Comparison of ENCODE assay signal across 8 cellular contexts in the genomic region with DNA sequence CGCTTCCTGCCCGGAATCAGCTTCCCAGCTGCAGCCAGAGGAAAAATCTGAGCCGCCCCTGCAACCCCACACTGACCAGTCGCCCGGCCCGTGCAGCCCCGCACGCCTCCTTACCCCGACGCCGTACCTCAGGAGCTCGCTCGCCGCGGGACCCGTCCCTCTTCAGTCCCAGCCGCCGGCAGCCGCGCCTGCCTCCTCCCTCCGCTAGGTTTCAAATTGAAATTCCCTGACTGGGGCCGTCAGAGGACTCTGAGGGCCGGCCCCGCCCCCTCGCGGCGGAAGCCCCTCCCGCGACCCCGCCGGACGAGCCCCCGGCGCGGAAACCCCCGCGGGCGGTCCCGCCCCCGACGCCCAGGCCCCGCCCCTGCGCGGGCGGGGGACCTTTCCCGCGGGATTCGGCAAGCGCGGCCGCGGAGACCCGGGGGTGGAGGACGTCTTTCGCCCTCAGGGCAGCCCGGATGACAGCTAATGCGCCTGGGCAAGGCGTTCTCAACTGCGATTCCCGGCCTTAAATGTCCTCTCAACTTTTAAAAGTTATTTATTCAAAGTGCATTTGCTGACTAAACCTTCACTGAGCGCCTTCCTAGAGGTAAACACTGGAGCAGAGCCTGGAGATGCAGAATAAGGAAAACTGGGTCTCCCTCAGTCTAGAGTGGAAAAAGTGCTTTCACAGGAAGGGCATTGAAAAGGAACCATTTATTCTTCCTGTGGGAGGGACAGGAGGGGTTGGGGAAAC. TPM values are rescaled to one million over a fixed set of nuclear protein-coding genes. Genes with fewer than 3 reads are reported as not detected.
DNase-seq lines count a peak whose midpoint lies in the region; ATAC-seq and TF ChIP-seq lines count a peak whose summit lies in the region.

A gene (minus strand): TSS at position 218 of the 736 bp plus-strand sequence. CDS start 106,760 bp downstream, outside the sequence.

- peaks cover 9% of the 10 kb centered on the region; the same call in 1 of the 2 replicates for H3F3A ChIP-seq in SU-DHL-6 (ENCODE audit: insufficient read depth)

- peak within 1 kb of the TSS; percentile 75 for H2BK120ac ChIP-seq in IMR-90 (ENCODE audit: low read depth, low read length)

- no peaks in the 10 kb centered on the region; the same call in 1 of the 2 replicates for H3K9me1 ChIP-seq in IMR-90 (ENCODE audit: insufficient read depth, low read length)

- peak; percentile 17 for TF ChIP-seq RAD21 in IMR-90 (IDR thresholded peaks at IDR 0.05; ENCODE audit: low read length)

- POLR2A ChIA-PET in IMR-90 (lab: Charles Lee; ENCODE audit: unreplicated experiment): no interaction called here
- POLR2A ChIA-PET in activated naive CD8-positive, alpha-beta T cell treated with anti-CD3 and anti-CD28 coated beads, Interleukin-2, amount 10 ng/mL, durations not matched to agents 7 days and 5 days (lab: Charles Lee): no interaction called here

- peak within 1 kb of the TSS; percentile 13 for H4K5ac ChIP-seq in IMR-90 (ENCODE audit: low read depth, low read length)

- H3K36me3 ChIP-seq in IMR-90 (ENCODE audit: control insufficient read depth, insufficient read depth, low read length) (no peaks in the 10 kb centered on the region), SU-DHL-6 (ENCODE audit: low read length) (no peaks in the 10 kb centered on the region), parathyroid adenoma (ENCODE audit: control insufficient read depth, insufficient read depth, low read length) (no peaks in the 10 kb centered on the region), tibial artery (no peaks in the 10 kb centered on the region)

- H3K4ac ChIP-seq in IMR-90 (ENCODE audit: low read depth, low read length): peak within 1 kb of the TSS; percentile 89

- H3K79me1 ChIP-seq in IMR-90 (ENCODE audit: low read depth in 1 of 2, low read length in 2 of 2): peaks cover 0 to 22% of the 10 kb centered on the region in 2 experiments; a peak in 3 of 4 replicates

- H3K56ac ChIP-seq in IMR-90 (ENCODE audit: extremely low read depth, insufficient read depth, low read length): peak within 1 kb of the TSS; percentile 71; the same call in 1 of the 2 replicates

- H3K27ac Mint-ChIP-seq in activated naive CD8-positive, alpha-beta T cell treated with anti-CD3 and anti-CD28 coated beads, Interleukin-2, amount 10 ng/mL, durations not matched to agents 7 days and 5 days: peak within 1 kb of the TSS; percentile 28

- H3K4me3 Mint-ChIP-seq in activated naive CD8-positive, alpha-beta T cell treated with anti-CD3 and anti-CD28 coated beads, Interleukin-2, amount 10 ng/mL, durations not matched to agents 7 days and 5 days: peak within 1 kb of the TSS; percentile 84

- H2AFZ ChIP-seq in IMR-90 (replicated peaks; ENCODE audit: low read length, poor library complexity) (peak within 1 kb of the TSS; percentile 88), SU-DHL-6 (ENCODE audit: low read depth, low read length, severe bottlenecking) (peak within 1 kb of the TSS; percentile 73), parathyroid adenoma (peak within 1 kb of the TSS; percentile 98)

- peak within 1 kb of the TSS; percentile 45 to 72; a peak in 3 of 4 replicates for H4K8ac ChIP-seq in IMR-90 (ENCODE audit: low read depth in 2 of 2, low read length in 2 of 2)

- DNase-seq in DMS153 treated with DMSO at 0.1 percent for 48 hours (lab: John Stamatoyannopoulos, UW; ENCODE audit: unreplicated experiment): peak; percentile 62
- DNase-seq in IMR-90: peak; percentile 86
- peak; percentile 87 for DNase-seq in activated naive CD8-positive, alpha-beta T cell treated with anti-CD3 and anti-CD28 coated beads, Interleukin-2, amount 10 ng/mL, durations not matched to agents 7 days and 5 days
- DNase-seq in Right ventricle myocardium inferior (ENCODE audit: missing footprints): peak; percentile 93
- DNase-seq in tibial artery: peak; percentile 81 to 93

- peaks cover 3% of the 10 kb centered on the region for H3K9me3 Mint-ChIP-seq in activated naive CD8-positive, alpha-beta T cell treated with anti-CD3 and anti-CD28 coated beads, Interleukin-2, amount 10 ng/mL, durations not matched to agents 7 days and 5 days

- H3K79me2 ChIP-seq in SU-DHL-6 (ENCODE audit: insufficient read depth, low read length): no peaks in the 10 kb centered on the region
- H3K79me2 ChIP-seq in parathyroid adenoma: no peaks in the 10 kb centered on the region

- H4K20me1 ChIP-seq in IMR-90 (ENCODE audit: insufficient read depth, low read length): peaks cover 16% of the 10 kb centered on the region; the same call in 1 of the 2 replicates
- peaks cover 7% of the 10 kb centered on the region; the same call in 1 of the 2 replicates for H4K20me1 ChIP-seq in SU-DHL-6 (ENCODE audit: low read depth, low read length)

- H4K91ac ChIP-seq in IMR-90 (ENCODE audit: insufficient read depth, low read depth, low read length): peak within 1 kb of the TSS; percentile 74

- peak within 1 kb of the TSS; percentile 62 for H2AK5ac ChIP-seq in IMR-90 (ENCODE audit: low read depth, low read length)

- CTCF ChIA-PET in IMR-90 (lab: Yijun Ruan, JAX): interaction anchor here (0.6 kb wide), 1 partner anchor 105 kb away, joined by 4 read pairs; no protein-coding TSS in a partner anchor

- H2BK15ac ChIP-seq in IMR-90 (ENCODE audit: low read depth, low read length): peak within 1 kb of the TSS; percentile 7; the same call in 2 of the 3 replicates

- WGBS in IMR-90 (ENCODE audit: extremely low coverage in 2 of 2, insufficient read length in 1 of 2), 2 experiments: 1% methylated on average over 19 of the region's 61 CpGs; no CpG with 5 or more reads in 1 of the 2 experiments

- H3K27me3 Mint-ChIP-seq in activated naive CD8-positive, alpha-beta T cell treated with anti-CD3 and anti-CD28 coated beads, Interleukin-2, amount 10 ng/mL, durations not matched to agents 7 days and 5 days: peaks cover 3% of the 10 kb centered on the region

- no peaks in the 10 kb centered on the region for H3K9me2 ChIP-seq in SU-DHL-6 (replicated peaks; ENCODE audit: insufficient read depth, low read length)

- H3K4me1 ChIP-seq in IMR-90 (ENCODE audit: control insufficient read depth, insufficient read depth, low read length) (0 out of 2 replicates have a peak, but pooled peaks cover 3% of the 10 kb centered on the region), parathyroid adenoma (no peaks in the 10 kb centered on the region), tibial artery (peaks cover 0 to 31% (median 6%) of the 10 kb centered on the region in 4 donors)

- H3K4me3 ChIP-seq in IMR-90 (ENCODE audit: insufficient read depth, low read depth, low read length) (peak within 1 kb of the TSS; percentile 65), SU-DHL-6 (ENCODE audit: insufficient read depth, low read length, poor library complexity, severe bottlenecking) (peak within 1 kb of the TSS; percentile 80), parathyroid adenoma (ENCODE audit: low read depth, low read length) (peak within 1 kb of the TSS; percentile 70), tibial artery (peak within 1 kb of the TSS; percentile 74 to 96)

- peak within 1 kb of the TSS; percentile 75 for H3K23ac ChIP-seq in IMR-90 (ENCODE audit: low read depth, low read length)

- TF ChIP-seq CTCF in IMR-90 (conservative IDR thresholded peaks at IDR 0.05; ENCODE audit: low read depth, low read length): peak; percentile 20; the same call in 1 of the 2 replicates
- TF ChIP-seq CTCF in SU-DHL-6 (IDR thresholded peaks at IDR 0.05; ENCODE audit: insufficient read depth, low read length, poor library complexity, severe bottlenecking): no peak
- TF ChIP-seq CTCF in parathyroid adenoma (IDR thresholded peaks at IDR 0.05): no peak
- TF ChIP-seq CTCF in tibial artery (IDR thresholded peaks at IDR 0.05): peak; percentile 50 to 63

- peak within 1 kb of the TSS; percentile 89 for H2BK5ac ChIP-seq in IMR-90 (ENCODE audit: low read depth, low read length, poor library complexity, severe bottlenecking)

- peak; percentile 84 for TF ChIP-seq POLR2A in IMR-90 (IDR thresholded peaks at IDR 0.05; ENCODE audit: low read depth, low read length)

- ATAC-seq in GM21526 (IDR thresholded peaks at IDR 0.05; ENCODE audit: low FRiP score, unreplicated experiment) (peak; percentile 68), IMR-90 (ENCODE audit: low read depth) (peak; percentile 93), Right ventricle myocardium inferior (peak; percentile 99)
- ATAC-seq in activated naive CD8-positive, alpha-beta T cell treated with anti-CD3 and anti-CD28 coated beads, Interleukin-2, amount 10 ng/mL, durations not matched to agents 7 days and 5 days (ENCODE audit: low read depth): peak; percentile 84

- peak within 1 kb of the TSS; percentile 60 for H2BK20ac ChIP-seq in IMR-90 (ENCODE audit: low read depth, low read length)

- dilution Hi-C loops in IMR-90 (cut with HindIII; ENCODE audit: low sequenced_read_pairs, unreplicated experiment): no loop called here

- peak within 1 kb of the TSS; percentile 66 for H2AK9ac ChIP-seq in IMR-90 (replicated peaks; ENCODE audit: low read depth, low read length, poor library complexity)

- H3K4me1 Mint-ChIP-seq in activated naive CD8-positive, alpha-beta T cell treated with anti-CD3 and anti-CD28 coated beads, Interleukin-2, amount 10 ng/mL, durations not matched to agents 7 days and 5 days: peaks cover 14% of the 10 kb centered on the region

- no peaks in the 10 kb centered on the region for H3K27me3 ChIP-seq in IMR-90 (ENCODE audit: control insufficient read depth, insufficient read depth, low read length)
- no peaks in the 10 kb centered on the region for H3K27me3 ChIP-seq in SU-DHL-6 (ENCODE audit: low read length)
- H3K27me3 ChIP-seq in parathyroid adenoma (ENCODE audit: control insufficient read depth, insufficient read depth, low read length): no peaks in the 10 kb centered on the region
- H3K27me3 ChIP-seq in tibial artery: no peaks in the 10 kb centered on the region

- in situ Hi-C loops in IMR-90 (cut with MboI; ENCODE audit: low sequenced_read_pairs): no loop called here

- H3K27ac ChIP-seq in IMR-90 (ENCODE audit: insufficient read depth, low read length) (peak within 1 kb of the TSS; percentile 87), SU-DHL-6 (ENCODE audit: low read depth, low read length) (no peak within 1 kb of the TSS), parathyroid adenoma (peak within 1 kb of the TSS; percentile 78), tibial artery (peak within 1 kb of the TSS; percentile 78 to 85)

- peak within 1 kb of the TSS; percentile 99 for H3K4me2 ChIP-seq in IMR-90 (ENCODE audit: low read depth, low read length)
- H3K4me2 ChIP-seq in SU-DHL-6 (ENCODE audit: low read depth, low read length, poor library complexity, severe bottlenecking): peak within 1 kb of the TSS; percentile 50
- H3K4me2 ChIP-seq in parathyroid adenoma (ENCODE audit: low read length): peak within 1 kb of the TSS; percentile 83

- intact Hi-C loops in IMR-90 (cut with micrococcal nuclease) (loop anchor here (1.0 to 5.0 kb wide), 4 partner anchors 53 to 173 kb away; a partner anchor contains a TSS), Right ventricle myocardium inferior (cut with DNase I) (loop anchor here (2.0 to 10.0 kb wide), 4 partner anchors 52 to 178 kb away; no protein-coding TSS in a partner anchor), tibial artery (cut with DNase I; ENCODE audit: low total_unique reads) (no loop called here)

- peak within 1 kb of the TSS; percentile 85 for H3K14ac ChIP-seq in IMR-90 (replicated peaks; ENCODE audit: low read depth, low read length)

- peak within 1 kb of the TSS; percentile 90 for H3K9ac ChIP-seq in IMR-90 (ENCODE audit: low read depth, low read length)
- peak within 1 kb of the TSS; percentile 68 for H3K9ac ChIP-seq in SU-DHL-6 (ENCODE audit: low read length)
- peak within 1 kb of the TSS; percentile 64 for H3K9ac ChIP-seq in parathyroid adenoma

- H3K36me3 Mint-ChIP-seq in activated naive CD8-positive, alpha-beta T cell treated with anti-CD3 and anti-CD28 coated beads, Interleukin-2, amount 10 ng/mL, durations not matched to agents 7 days and 5 days: no peaks in the 10 kb centered on the region

- no TSS peak for BruUV-seq in IMR-90 (replicated peaks; lab: Mats Ljungman, UMichigan)

- peak within 1 kb of the TSS; percentile 76 for H3K18ac ChIP-seq in IMR-90 (ENCODE audit: low read depth, low read length)

- H3K9me3 ChIP-seq in IMR-90 (ENCODE audit: control insufficient read depth, insufficient read depth, low read length) (no peaks in the 10 kb centered on the region), SU-DHL-6 (ENCODE audit: insufficient read depth, low read length) (no peaks in the 10 kb centered on the region), parathyroid adenoma (ENCODE audit: control insufficient read depth, low read length) (no peaks in the 10 kb centered on the region), tibial artery (no peaks in the 10 kb centered on the region)

RNA-seq across cellular contexts. Expression of the gene that starts here (rescaled TPM):
- total RNA-seq in IMR-90 (2012; rRNA removed) (85.7 and 89.2 TPM in 2 replicates), Right ventricle myocardium inferior (97.2 TPM)
- polyA plus RNA-seq in IMR-90 (2012; rRNA removed): 81.5 and 99.8 TPM in 2 replicates
- polyA plus RNA-seq in IMR-90 (2012; cell fraction: cytosol; rRNA removed): 21.4 and 45.0 TPM in 2 replicates
- 75.6 and 386 TPM in 2 replicates for polyA plus RNA-seq in IMR-90 (2012; cell fraction: nucleus; rRNA removed; ENCODE audit: low replicate concordance)
- total RNA-seq in activated naive CD8-positive, alpha-beta T cell treated with anti-CD3 and anti-CD28 coated beads, Interleukin-2, amount 10 ng/mL, durations not matched to agents 7 days and 5 days: 10 to 100 TPM; 21.6 to 25.4 TPM

Comparison
In these comparisons a context has a peak if more than half of its experiments do, and no peak if none do; other contexts are left out.
1. CTCF ChIP-seq: peak in IMR-90 (single experiment) and tibial artery (2 of 2); none in SU-DHL-6 (single experiment) and parathyroid adenoma (single experiment).
2. Peak in every context shown above with its lines, with median percentiles within 50 percentile points of each other: DNase-seq, ATAC-seq, H2AFZ ChIP-seq, H3K4me2 ChIP-seq, H3K4me3 ChIP-seq and H3K9ac ChIP-seq.